ENCODE assay signal across 1 cellular context in genomic region chr2:86518498-86518897, GRCh38.
TF ChIP-seq lines count a peak whose summit lies in the region.

No MANE protein-coding gene starts in this region.

TF ChIP-seq in IMR-90, 13 proteins besides CTCF, POLR2A, EP300 and RAD21 (continued from another document):
- TF ChIP-seq ELK1 (IDR thresholded peaks at IDR 0.05; ENCODE audit: borderline replicate concordance, low read depth, low read length), result no peak
- TF ChIP-seq MAFK (IDR thresholded peaks at IDR 0.05; ENCODE audit: low read depth, low read length), result no peak
- TF ChIP-seq MAZ (IDR thresholded peaks at IDR 0.05; ENCODE audit: borderline replicate concordance, low read depth, low read length), result no peak
- no peak for TF ChIP-seq RCOR1 (IDR thresholded peaks at IDR 0.05; ENCODE audit: insufficient replicate concordance, low read length)
- TF ChIP-seq FOS (IDR thresholded peaks at IDR 0.05; ENCODE audit: low read depth, low read length), result no peak
